Comparison of ENCODE assay signal across 21 cellular contexts in the genomic region with DNA sequence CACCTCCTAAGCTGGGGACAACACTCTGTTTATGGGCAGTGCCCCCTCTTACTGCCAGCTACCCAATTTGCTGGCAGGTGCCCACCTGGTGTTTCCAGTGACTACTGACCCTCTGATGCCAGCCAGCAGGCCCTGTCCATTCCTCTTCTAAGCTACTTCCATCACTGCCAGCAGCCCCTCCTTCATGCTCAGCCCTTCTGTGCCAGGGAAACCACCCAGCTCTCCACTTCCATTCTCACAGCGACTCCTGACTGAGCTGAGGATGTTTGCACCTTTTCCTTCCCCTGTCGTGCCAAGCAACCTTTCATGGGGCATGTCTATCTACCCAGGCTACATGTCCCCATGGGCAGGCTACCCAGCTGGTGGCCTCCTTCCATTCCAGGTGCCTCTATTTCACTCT. TPM values are rescaled to one million over a fixed set of nuclear protein-coding genes. Genes with fewer than 3 reads are reported as not detected.
DNase-seq lines count a peak whose midpoint lies in the region; ATAC-seq and TF ChIP-seq lines count a peak whose summit lies in the region.
"Had no signal": no experiment of that assay in that cellular context is flagged by ENCODE, and none has a peak within 500 bp of the region (broad histone marks: within the 10 kb centered on the region; RNA-seq: fewer than 3 reads in every experiment).

No MANE protein-coding gene starts in this region.

- no peak overlapping the region for H3K9ac ChIP-seq in SK-N-SH
- H3K9ac ChIP-seq: BLaER1 treated with 17β-estradiol and CSF1 and Interleukin-3, amounts not matched to agents 10 nM and 100 nM had no signal

- no peak for TF ChIP-seq EP300 in SK-N-SH (IDR thresholded peaks at IDR 0.05; ENCODE audit: borderline replicate concordance in 1 of 2, low read depth in 1 of 2, low read length in 1 of 2)

- no peaks in the 10 kb centered on the region for H3K27me3 ChIP-seq in SK-N-SH (ENCODE audit: insufficient read depth)
- H3K27me3 ChIP-seq: BE2C; BLaER1 treated with 17β-estradiol and CSF1 and Interleukin-3, amounts not matched to agents 10 nM and 100 nM had no signal

- CTCF ChIA-PET in SK-N-SH (lab: Yijun Ruan, JAX) = no interaction called here

- no peak overlapping the region for H3K4me2 ChIP-seq in SK-N-SH
- H3K4me2 ChIP-seq: BLaER1 treated with 17β-estradiol and CSF1 and Interleukin-3, amounts not matched to agents 10 nM and 100 nM; GM23338 had no signal

- DNase-seq in coronary artery (ENCODE audit: low spot score) (peak; percentile 58), osteocyte (ENCODE audit: extremely low spot score, unreplicated experiment) (peak; percentile 59), ureter (ENCODE audit: low spot score) (peak; percentile 10), germinal center (ENCODE audit: low spot score) (no peak), SK-N-SH (no peak)
- DNase-seq: 8988T; AML-193; BE2C; CD4-positive, alpha-beta T cell; CD8-positive, alpha-beta memory T cell; DMS 273 treated with DMSO at 0.1 percent for 48 hours; DMS79; EL; GDM1; H9 had no signal

- no peak overlapping the region for H3K4me3 ChIP-seq in coronary artery
- no peak overlapping the region for H3K4me3 ChIP-seq in SK-N-SH (ENCODE audit: low read depth in 2 of 2, low read length in 1 of 2)
- H3K4me3 ChIP-seq: BLaER1 treated with 17β-estradiol and CSF1 and Interleukin-3, amounts not matched to agents 10 nM and 100 nM; GM12878; GM23338 had no signal

- 6% methylated on average over 2 of the region's 2 CpGs for WGBS in SK-N-SH (ENCODE audit: low lambda C conversion rate)

- H3K36me3 Mint-ChIP-seq in osteocyte (ENCODE audit: unreplicated experiment) = peaks cover 8% of the 10 kb centered on the region
- H3K36me3 Mint-ChIP-seq: CD14-positive monocyte; CD8-positive, alpha-beta memory T cell had no signal

- H3K9me3 ChIP-seq in SK-N-SH = no peaks in the 10 kb centered on the region
- H3K9me3 ChIP-seq: BE2C had no signal

- no peaks in the 10 kb centered on the region for H3K4me1 Mint-ChIP-seq in osteocyte (ENCODE audit: unreplicated experiment)
- H3K4me1 Mint-ChIP-seq: CD14-positive monocyte; CD8-positive, alpha-beta memory T cell; GM23338; H9 had no signal

- ATAC-seq in GM19035 (IDR thresholded peaks at IDR 0.05; ENCODE audit: unreplicated experiment) = no peak
- ATAC-seq: GM12878, GM23338, HCT116 had no signal

- H4K20me1 ChIP-seq in SK-N-SH (ENCODE audit: insufficient read depth) = no peaks in the 10 kb centered on the region
- H4K20me1 ChIP-seq: BLaER1 treated with 17β-estradiol and CSF1 and Interleukin-3, amounts not matched to agents 10 nM and 100 nM had no signal

- H2AFZ ChIP-seq in SK-N-SH (ENCODE audit: low read depth) = no peak overlapping the region
- H2AFZ ChIP-seq: GM23338 had no signal

- H3K4me3 Mint-ChIP-seq in osteocyte (ENCODE audit: unreplicated experiment) = no peak overlapping the region
- H3K4me3 Mint-ChIP-seq: CD14-positive monocyte; CD4-positive, alpha-beta T cell; CD8-positive, alpha-beta memory T cell; GM23338; H9 had no signal

- no peaks in the 10 kb centered on the region for H3K9me2 ChIP-seq in SK-N-SH

- no peaks in the 10 kb centered on the region for H3K4me1 ChIP-seq in SK-N-SH (ENCODE audit: control insufficient read depth in 1 of 2, insufficient read depth in 2 of 2, low read depth in 1 of 2, low read length in 1 of 2)
- H3K4me1 ChIP-seq: BE2C; BLaER1 treated with 17β-estradiol and CSF1 and Interleukin-3, amounts not matched to agents 10 nM and 100 nM had no signal

- H3K9me3 Mint-ChIP-seq in osteocyte (ENCODE audit: unreplicated experiment) = peaks cover 55% of the 10 kb centered on the region
- H3K9me3 Mint-ChIP-seq: CD4-positive, alpha-beta T cell had no signal

- H3K27me3 Mint-ChIP-seq in osteocyte (ENCODE audit: unreplicated experiment) = no peaks in the 10 kb centered on the region
- H3K27me3 Mint-ChIP-seq: CD4-positive, alpha-beta T cell had no signal

- TF ChIP-seq CTCF in coronary artery (IDR thresholded peaks at IDR 0.05) = no peak
- no peak for TF ChIP-seq CTCF in osteocyte (IDR thresholded peaks at IDR 0.05)
- no peak for TF ChIP-seq CTCF in SK-N-SH (IDR thresholded peaks at IDR 0.05)

- H3K27ac ChIP-seq in coronary artery = no peak overlapping the region
- H3K27ac ChIP-seq in SK-N-SH (ENCODE audit: low read depth in 2 of 2, low read length in 1 of 2) = no peak overlapping the region
- H3K27ac ChIP-seq: BLaER1 treated with 17β-estradiol and CSF1 and Interleukin-3, amounts not matched to agents 10 nM and 100 nM had no signal

- no peaks in the 10 kb centered on the region for H3F3A ChIP-seq in SK-N-SH (replicated peaks; ENCODE audit: insufficient read depth)

- no peak overlapping the region for H3K27ac Mint-ChIP-seq in osteocyte (ENCODE audit: unreplicated experiment)
- H3K27ac Mint-ChIP-seq: CD14-positive monocyte; CD4-positive, alpha-beta T cell; GM23338; H9 had no signal

- POLR2A ChIA-PET in SK-N-SH (lab: Yijun Ruan, JAX) = no interaction called here

- no peaks in the 10 kb centered on the region for H3K79me2 ChIP-seq in SK-N-SH (ENCODE audit: insufficient read depth)

- no peak for TF ChIP-seq RAD21 in SK-N-SH (IDR thresholded peaks at IDR 0.05; ENCODE audit: low read length)

- H3K36me3 ChIP-seq in SK-N-SH (replicated peaks in 1 of 2; ENCODE audit: control insufficient read depth in 1 of 2, insufficient read depth in 2 of 2, low read length in 1 of 2) = no peaks in the 10 kb centered on the region
- H3K36me3 ChIP-seq: BE2C; BLaER1 treated with 17β-estradiol and CSF1 and Interleukin-3, amounts not matched to agents 10 nM and 100 nM had no signal

TF ChIP-seq in SK-N-SH, 30 proteins besides CTCF, POLR2A, EP300 and RAD21:
- TF ChIP-seq SMC3 (IDR thresholded peaks at IDR 0.05; ENCODE audit: low read depth, low read length) (no peak), EZH2phosphoT487 (IDR thresholded peaks at IDR 0.05; ENCODE audit: borderline replicate concordance, low read depth) (no peak), NFIC (IDR thresholded peaks at IDR 0.05; ENCODE audit: borderline replicate concordance) (no peak), RXRA (IDR thresholded peaks at IDR 0.05; ENCODE audit: borderline replicate concordance, low read depth) (no peak), ELF1 (IDR thresholded peaks at IDR 0.05) (no peak), FOXJ3 (CRISPR knock-in tag; IDR thresholded peaks at IDR 0.05) (no peak)
- TF ChIP-seq, protein P1, sequence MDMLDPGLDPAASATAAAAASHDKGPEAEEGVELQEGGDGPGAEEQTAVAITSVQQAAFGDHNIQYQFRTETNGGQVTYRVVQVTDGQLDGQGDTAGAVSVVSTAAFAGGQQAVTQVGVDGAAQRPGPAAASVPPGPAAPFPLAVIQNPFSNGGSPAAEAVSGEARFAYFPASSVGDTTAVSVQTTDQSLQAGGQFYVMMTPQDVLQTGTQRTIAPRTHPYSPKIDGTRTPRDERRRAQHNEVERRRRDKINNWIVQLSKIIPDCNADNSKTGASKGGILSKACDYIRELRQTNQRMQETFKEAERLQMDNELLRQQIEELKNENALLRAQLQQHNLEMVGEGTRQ (IDR thresholded peaks at IDR 0.05; ENCODE audit: borderline replicate concordance, low read depth, low read length) = no peak

RNA-seq across cellular contexts. Expression of a gene that starts 24.0 kb away (rescaled TPM):
- not detected in 2 replicates for total RNA-seq in osteocyte
- 0.16 TPM for total RNA-seq in ureter
- 0.26 and 0.28 TPM in 2 replicates for polyA plus RNA-seq in SK-N-SH (2012; rRNA removed)
- 0.30 and 0.34 TPM in 2 replicates for polyA plus RNA-seq in SK-N-SH (2012; cell fraction: cytosol; rRNA removed)
- polyA plus RNA-seq in SK-N-SH (2012; cell fraction: nucleus; rRNA removed) = 0.28 and 0.31 TPM in 2 replicates
- total RNA-seq: GM12878, H9 had no signal
- polyA plus RNA-seq: CD14-positive monocyte, GM12878 had no signal

Comparison
In these comparisons a context has a peak if more than half of its experiments do, and no peak if none do; other contexts are left out.
1. DNase-seq: peak in coronary artery (single experiment), osteocyte (single experiment) and ureter (single experiment); none in germinal center (single experiment) and SK-N-SH (single experiment).